In genomic region chr16:18923935-18924334, GRCh38 we compare ENCODE assay signal across 8 cellular contexts. TPM values are rescaled to one million over a fixed set of nuclear protein-coding genes. Genes with fewer than 3 reads are reported as not detected.
DNase-seq lines count a peak whose midpoint lies in the region; ATAC-seq and TF ChIP-seq lines count a peak whose summit lies in the region.
"Not testable (repeated sequence)": the region's sequence is repeated elsewhere in the genome, so short reads cannot be mapped to it uniquely, and the experiment has no call there.

No MANE protein-coding gene starts in this region.

- peaks cover 46% of the 10 kb centered on the region for H3K4me1 Mint-ChIP-seq in Calu3 (ENCODE audit: low read depth, unreplicated experiment)
- H3K4me1 Mint-ChIP-seq in IgD-negative memory B cell: peaks cover 23 to 30% (median 24%) of the 10 kb centered on the region in 3 donors
- H3K4me1 Mint-ChIP-seq in activated T-helper 1 cell treated with anti-CD3 and anti-CD28 coated beads, Interleukin-12 subunit alpha, Interleukin-12 subunit beta, Interleukin-2, Interleukin-4 antibody, amounts not matched to agents 30 ng/mL and 10 ng/mL and 1 ng/mL, durations not matched to agents 14 hours and 24 hours and 36 hours (ENCODE audit: low read depth): peaks cover 42% of the 10 kb centered on the region
- peaks cover 34% of the 10 kb centered on the region for H3K4me1 Mint-ChIP-seq in chondrocyte (ENCODE audit: low read depth)
- peaks cover 21% of the 10 kb centered on the region for H3K4me1 Mint-ChIP-seq in neural progenitor cell

- H3K9me3 ChIP-seq in SU-DHL-6 (ENCODE audit: insufficient read depth, low read length); iPS-18a (ENCODE audit: control insufficient read depth, low read depth, low read length); neural progenitor cell (ENCODE audit: low read depth); thoracic aorta: not testable (repeated sequence)

- H3F3A ChIP-seq in SU-DHL-6 (ENCODE audit: insufficient read depth): not testable (repeated sequence)
- H3F3A ChIP-seq in neural progenitor cell (ENCODE audit: low read depth): peaks cover 16% of the 10 kb centered on the region

- peak overlapping the region; percentile 16; the same call in 1 of the 2 replicates for H3K9ac ChIP-seq in SU-DHL-6 (ENCODE audit: low read length)
- H3K9ac ChIP-seq in iPS-18a (ENCODE audit: low read length); neural progenitor cell: not testable (repeated sequence)

- H3K4me1 ChIP-seq in iPS-18a (ENCODE audit: control insufficient read depth, low read depth, low read length); neural progenitor cell: not testable (repeated sequence)
- H3K4me1 ChIP-seq in thoracic aorta (ENCODE audit: control insufficient read depth in 1 of 2, low read depth in 2 of 2): peaks cover 19 to 25% of the 10 kb centered on the region in 2 donors

- not testable (repeated sequence) for H3K9me2 ChIP-seq in SU-DHL-6 (replicated peaks; ENCODE audit: insufficient read depth, low read length)

- peaks cover 64% of the 10 kb centered on the region for H3K36me3 Mint-ChIP-seq in Calu3 (ENCODE audit: insufficient read depth, unreplicated experiment)
- H3K36me3 Mint-ChIP-seq in IgD-negative memory B cell; chondrocyte (ENCODE audit: low read depth); neural progenitor cell: not testable (repeated sequence)
- H3K36me3 Mint-ChIP-seq in activated T-helper 1 cell treated with anti-CD3 and anti-CD28 coated beads, Interleukin-12 subunit alpha, Interleukin-12 subunit beta, Interleukin-2, Interleukin-4 antibody, amounts not matched to agents 30 ng/mL and 10 ng/mL and 1 ng/mL, durations not matched to agents 14 hours and 24 hours and 36 hours (ENCODE audit: low read depth): peaks cover 16% of the 10 kb centered on the region

- H3K4me3 ChIP-seq in SU-DHL-6 (ENCODE audit: insufficient read depth, low read length, poor library complexity, severe bottlenecking) (peak overlapping the region; percentile 78), iPS-18a (ENCODE audit: low read length) (peak overlapping the region; percentile 91), neural progenitor cell (peak overlapping the region; percentile 97), thoracic aorta (peak overlapping the region; percentile 19)

- DNase-seq in Calu3; activated T-helper 1 cell treated with anti-CD3 and anti-CD28 coated beads, Interleukin-12 subunit alpha, Interleukin-12 subunit beta, Interleukin-2, Interleukin-4 antibody, amounts not matched to agents 30 ng/mL and 10 ng/mL and 1 ng/mL, durations not matched to agents 14 hours and 24 hours and 36 hours (ENCODE audit: low spot score); chondrocyte (ENCODE audit: low spot score); neural progenitor cell (ENCODE audit: low spot score); thoracic aorta (ENCODE audit: low spot score): not testable (repeated sequence)

- ATAC-seq in thoracic aorta (ENCODE audit: insufficient number of reproducible peaks, low FRiP score, low read depth): not testable (repeated sequence)

- H3K27me3 ChIP-seq in SU-DHL-6 (ENCODE audit: low read length); iPS-18a (ENCODE audit: control insufficient read depth, insufficient read depth, low read length); neural progenitor cell; thoracic aorta (replicated peaks; ENCODE audit: insufficient read depth): not testable (repeated sequence)

- peaks cover 63% of the 10 kb centered on the region for H3K79me2 ChIP-seq in SU-DHL-6 (ENCODE audit: insufficient read depth, low read length)
- H3K79me2 ChIP-seq in neural progenitor cell (ENCODE audit: low read depth): peaks cover 72% of the 10 kb centered on the region

- peak overlapping the region; percentile 89 for H3K4me2 ChIP-seq in SU-DHL-6 (ENCODE audit: low read depth, low read length, poor library complexity, severe bottlenecking)
- peak overlapping the region; percentile 85 for H3K4me2 ChIP-seq in neural progenitor cell

- H3K27ac Mint-ChIP-seq in Calu3 (ENCODE audit: unreplicated experiment): peak overlapping the region; percentile 53
- peak overlapping the region in 1 of 3 donors; percentile 51 for H3K27ac Mint-ChIP-seq in IgD-negative memory B cell
- peak overlapping the region; percentile 98 for H3K27ac Mint-ChIP-seq in activated T-helper 1 cell treated with anti-CD3 and anti-CD28 coated beads, Interleukin-12 subunit alpha, Interleukin-12 subunit beta, Interleukin-2, Interleukin-4 antibody, amounts not matched to agents 30 ng/mL and 10 ng/mL and 1 ng/mL, durations not matched to agents 14 hours and 24 hours and 36 hours
- not testable (repeated sequence) for H3K27ac Mint-ChIP-seq in chondrocyte (ENCODE audit: unreplicated experiment); neural progenitor cell

- not testable (repeated sequence) for BruUV-seq in Calu3 (replicated peaks; lab: Mats Ljungman, UMichigan)

- not testable (repeated sequence) for TF ChIP-seq CTCF in Calu3 (IDR thresholded peaks at IDR 0.05; ENCODE audit: unreplicated experiment); SU-DHL-6 (IDR thresholded peaks at IDR 0.05; ENCODE audit: insufficient read depth, low read length, poor library complexity, severe bottlenecking); chondrocyte (IDR thresholded peaks at IDR 0.05); neural progenitor cell (IDR thresholded peaks at IDR 0.05); thoracic aorta (IDR thresholded peaks at IDR 0.05)

- not testable (repeated sequence) for H3K27ac ChIP-seq in SU-DHL-6 (ENCODE audit: low read depth, low read length); iPS-18a (ENCODE audit: low read length); neural progenitor cell; thoracic aorta

- H3K27me3 Mint-ChIP-seq in Calu3 (ENCODE audit: unreplicated experiment); IgD-negative memory B cell; activated T-helper 1 cell treated with anti-CD3 and anti-CD28 coated beads, Interleukin-12 subunit alpha, Interleukin-12 subunit beta, Interleukin-2, Interleukin-4 antibody, amounts not matched to agents 30 ng/mL and 10 ng/mL and 1 ng/mL, durations not matched to agents 14 hours and 24 hours and 36 hours (ENCODE audit: insufficient read depth); chondrocyte (ENCODE audit: low read depth); neural progenitor cell (ENCODE audit: insufficient read depth, low read depth): not testable (repeated sequence)

- not testable (repeated sequence) for H2AFZ ChIP-seq in SU-DHL-6 (ENCODE audit: low read depth, low read length, severe bottlenecking); neural progenitor cell (replicated peaks)

- not testable (repeated sequence) for H3K36me3 ChIP-seq in SU-DHL-6 (ENCODE audit: low read length); iPS-18a (ENCODE audit: control insufficient read depth, low read depth, low read length); neural progenitor cell; thoracic aorta

- peak overlapping the region; percentile 67 for H3K4me3 Mint-ChIP-seq in Calu3 (ENCODE audit: low read depth, unreplicated experiment)
- peak overlapping the region; percentile 49 to 90 (median 76) for H3K4me3 Mint-ChIP-seq in IgD-negative memory B cell
- peak overlapping the region; percentile 90 for H3K4me3 Mint-ChIP-seq in activated T-helper 1 cell treated with anti-CD3 and anti-CD28 coated beads, Interleukin-12 subunit alpha, Interleukin-12 subunit beta, Interleukin-2, Interleukin-4 antibody, amounts not matched to agents 30 ng/mL and 10 ng/mL and 1 ng/mL, durations not matched to agents 14 hours and 24 hours and 36 hours
- H3K4me3 Mint-ChIP-seq in chondrocyte (ENCODE audit: unreplicated experiment): peak overlapping the region; percentile 59
- peak overlapping the region; percentile 25 for H3K4me3 Mint-ChIP-seq in neural progenitor cell

- H4K20me1 ChIP-seq in SU-DHL-6 (ENCODE audit: low read depth, low read length): not testable (repeated sequence)
- H4K20me1 ChIP-seq in neural progenitor cell (ENCODE audit: low read depth): peaks cover 44% of the 10 kb centered on the region

- intact Hi-C loops in Calu3 (cut with micrococcal nuclease; ENCODE audit: unreplicated experiment); activated T-helper 1 cell treated with anti-CD3 and anti-CD28 coated beads, Interleukin-12 subunit alpha, Interleukin-12 subunit beta, Interleukin-2, Interleukin-4 antibody, amounts not matched to agents 30 ng/mL and 10 ng/mL and 1 ng/mL, durations not matched to agents 14 hours and 24 hours and 36 hours (cut with micrococcal nuclease): not testable (repeated sequence)

- CTCF ChIA-PET in Calu3 (lab: Charles Lee): not testable (repeated sequence)

- not testable (repeated sequence) for H3K9me3 Mint-ChIP-seq in Calu3 (ENCODE audit: low read depth, unreplicated experiment); IgD-negative memory B cell; activated T-helper 1 cell treated with anti-CD3 and anti-CD28 coated beads, Interleukin-12 subunit alpha, Interleukin-12 subunit beta, Interleukin-2, Interleukin-4 antibody, amounts not matched to agents 30 ng/mL and 10 ng/mL and 1 ng/mL, durations not matched to agents 14 hours and 24 hours and 36 hours; chondrocyte (ENCODE audit: low read depth); neural progenitor cell

RNA-seq across cellular contexts. Expression of gene SMG1, which starts 2.3 kb away (rescaled TPM):
- total RNA-seq in Calu3 (2022): 129 and 142 TPM in 2 replicates
- polyA plus RNA-seq in IgD-negative memory B cell: 17.2 TPM
- 139 and 150 TPM in 2 replicates for total RNA-seq in activated T-helper 1 cell treated with anti-CD3 and anti-CD28 coated beads, Interleukin-12 subunit alpha, Interleukin-12 subunit beta, Interleukin-2, Interleukin-4 antibody, amounts not matched to agents 30 ng/mL and 10 ng/mL and 1 ng/mL, durations not matched to agents 14 hours and 24 hours and 36 hours
- total RNA-seq in chondrocyte: 61.3 to 69.6 TPM (median 65.8 TPM) in 3 replicates
- 45.2 and 69.7 TPM in 2 replicates for total RNA-seq in neural progenitor cell (ENCODE audit: low replicate concordance)
- total RNA-seq in thoracic aorta: 100 to 1,000 TPM in 1 of 2 donors, 10 to 100 TPM in 1; 69.2 to 142 TPM

RNA-seq across cellular contexts. Expression of gene TMC7, which starts 59.8 kb away (rescaled TPM):
- total RNA-seq in Calu3 (2022): 10.1 and 10.8 TPM in 2 replicates
- not detected for polyA plus RNA-seq in IgD-negative memory B cell
- total RNA-seq in activated T-helper 1 cell treated with anti-CD3 and anti-CD28 coated beads, Interleukin-12 subunit alpha, Interleukin-12 subunit beta, Interleukin-2, Interleukin-4 antibody, amounts not matched to agents 30 ng/mL and 10 ng/mL and 1 ng/mL, durations not matched to agents 14 hours and 24 hours and 36 hours: 0.05 TPM in 1 of 2 replicates, not detected in the other
- total RNA-seq in chondrocyte: 1.2 to 1.8 TPM (median 1.6 TPM) in 3 replicates
- total RNA-seq in neural progenitor cell (ENCODE audit: low replicate concordance): 6.0 and 8.2 TPM in 2 replicates
- under 1 TPM; 0.49 to 0.81 TPM for total RNA-seq in thoracic aorta

Comparison
In these comparisons a context has a peak if more than half of its experiments do, and no peak if none do; other contexts are left out.
1. H3K4me3 Mint-ChIP-seq: peak in every context shown above with its lines; median percentile 90 in activated T-helper 1 cell treated with anti-CD3 and anti-CD28 coated beads, Interleukin-12 subunit alpha, Interleukin-12 subunit beta, Interleukin-2, Interleukin-4 antibody, amounts not matched to agents 30 ng/mL and 10 ng/mL and 1 ng/mL, durations not matched to agents 14 hours and 24 hours and 36 hours; 76 in IgD-negative memory B cell; 67 in Calu3; 59 in chondrocyte; 25 in neural progenitor cell.
2. H3K4me3 ChIP-seq: peak in every context shown above with its lines; median percentile 97 in neural progenitor cell; 91 in iPS-18a; 78 in SU-DHL-6; 19 in thoracic aorta.